2 cellular contexts compared by ENCODE assay signal in the genomic region with DNA sequence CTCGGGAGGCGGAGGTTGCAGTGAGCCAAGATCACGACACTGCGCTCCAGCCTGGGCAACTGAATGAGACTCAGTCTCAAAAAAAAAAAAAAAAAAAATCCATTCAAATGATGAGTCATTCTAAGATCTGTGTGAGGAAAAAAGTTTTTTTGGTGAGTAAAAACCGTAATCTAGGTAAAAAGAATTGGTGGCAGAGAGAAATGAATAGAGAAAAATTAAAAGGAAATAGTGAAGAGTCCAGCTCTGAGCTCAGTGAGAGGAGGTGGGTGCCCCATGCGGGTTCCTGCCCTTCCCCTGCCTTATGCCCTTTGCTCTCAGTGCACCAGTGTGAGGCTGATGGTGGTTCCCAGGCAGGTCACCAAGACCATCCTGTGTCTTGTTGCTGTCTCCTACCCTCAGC.
TF ChIP-seq lines count a peak whose summit lies in the region.

No MANE protein-coding gene starts in this region.

TF ChIP-seq in A549, 52 proteins besides CTCF, POLR2A, EP300 and RAD21:
- TF ChIP-seq, protein P1, sequence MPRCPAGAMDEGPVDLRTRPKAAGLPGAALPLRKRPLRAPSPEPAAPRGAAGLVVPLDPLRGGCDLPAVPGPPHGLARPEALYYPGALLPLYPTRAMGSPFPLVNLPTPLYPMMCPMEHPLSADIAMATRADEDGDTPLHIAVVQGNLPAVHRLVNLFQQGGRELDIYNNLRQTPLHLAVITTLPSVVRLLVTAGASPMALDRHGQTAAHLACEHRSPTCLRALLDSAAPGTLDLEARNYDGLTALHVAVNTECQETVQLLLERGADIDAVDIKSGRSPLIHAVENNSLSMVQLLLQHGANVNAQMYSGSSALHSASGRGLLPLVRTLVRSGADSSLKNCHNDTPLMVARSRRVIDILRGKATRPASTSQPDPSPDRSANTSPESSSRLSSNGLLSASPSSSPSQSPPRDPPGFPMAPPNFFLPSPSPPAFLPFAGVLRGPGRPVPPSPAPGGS (IDR thresholded peaks at IDR 0.05): no peak
- TF ChIP-seq FOSL2 (IDR thresholded peaks at IDR 0.05): no peak
- peak; percentile 49 for TF ChIP-seq FOSL2 (CRISPR knock-in tag; IDR thresholded peaks at IDR 0.05)
- no peak for TF ChIP-seq HOXB5 (CRISPR knock-in tag; IDR thresholded peaks at IDR 0.05)
- TF ChIP-seq, protein P2, sequence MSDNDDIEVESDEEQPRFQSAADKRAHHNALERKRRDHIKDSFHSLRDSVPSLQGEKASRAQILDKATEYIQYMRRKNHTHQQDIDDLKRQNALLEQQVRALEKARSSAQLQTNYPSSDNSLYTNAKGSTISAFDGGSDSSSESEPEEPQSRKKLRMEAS (IDR thresholded peaks at IDR 0.05): no peak
- no peak for TF ChIP-seq JUN (IDR thresholded peaks at IDR 0.05)
- no peak for TF ChIP-seq HDAC2 (IDR thresholded peaks at IDR 0.05)
- TF ChIP-seq HEYL (CRISPR knock-in tag; IDR thresholded peaks at IDR 0.05): no peak

TF ChIP-seq in K562, 482 proteins besides CTCF, POLR2A, EP300 and RAD21 (continued from another document):
- TF ChIP-seq, protein P3, sequence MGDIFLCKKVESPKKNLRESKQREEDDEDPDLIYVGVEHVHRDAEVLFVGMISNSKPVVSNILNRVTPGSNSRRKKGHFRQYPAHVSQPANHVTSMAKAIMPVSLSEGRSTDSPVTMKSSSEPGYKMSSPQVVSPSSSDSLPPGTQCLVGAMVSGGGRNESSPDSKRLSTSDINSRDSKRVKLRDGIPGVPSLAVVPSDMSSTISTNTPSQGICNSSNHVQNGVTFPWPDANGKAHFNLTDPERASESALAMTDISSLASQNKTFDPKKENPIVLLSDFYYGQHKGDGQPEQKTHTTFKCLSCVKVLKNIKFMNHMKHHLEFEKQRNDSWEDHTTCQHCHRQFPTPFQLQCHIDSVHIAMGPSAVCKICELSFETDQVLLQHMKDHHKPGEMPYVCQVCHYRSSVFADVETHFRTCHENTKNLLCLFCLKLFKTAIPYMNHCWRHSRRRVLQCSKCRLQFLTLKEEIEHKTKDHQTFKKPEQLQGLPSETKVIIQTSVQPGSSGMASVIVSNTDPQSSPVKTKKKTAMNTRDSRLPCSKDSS (IDR thresholded peaks at IDR 0.05; ENCODE audit: low read depth, partially characterized antibody): no peak
- TF ChIP-seq NCOR1 (IDR thresholded peaks at IDR 0.05) (no peak), PTRF (tag; IDR thresholded peaks at IDR 0.05) (no peak), ZBTB8A (IDR thresholded peaks at IDR 0.05; ENCODE audit: partially characterized antibody) (no peak), ARID1B (IDR thresholded peaks at IDR 0.05) (no peak), MAFG (tag; conservative IDR thresholded peaks at IDR 0.05) (0 out of 2 replicates have a peak, but pooled peaks have one; percentile 16)
- TF ChIP-seq, protein P4, sequence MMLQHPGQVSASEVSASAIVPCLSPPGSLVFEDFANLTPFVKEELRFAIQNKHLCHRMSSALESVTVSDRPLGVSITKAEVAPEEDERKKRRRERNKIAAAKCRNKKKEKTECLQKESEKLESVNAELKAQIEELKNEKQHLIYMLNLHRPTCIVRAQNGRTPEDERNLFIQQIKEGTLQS (IDR thresholded peaks at IDR 0.05): peak; percentile 25; the same call in 1 of the 2 replicates
- TF ChIP-seq, protein P4 (CRISPR knock-in tag; conservative IDR thresholded peaks at IDR 0.05): no peak
TF ChIP-seq in K562: peak in this region for 2.
